26 cellular contexts compared by ENCODE assay signal in genomic region chr2:20434588-20435294, GRCh38. TPM values are rescaled to one million over a fixed set of nuclear protein-coding genes. Genes with fewer than 3 reads are reported as not detected.
DNase-seq lines count a peak whose midpoint lies in the region; ATAC-seq and TF ChIP-seq lines count a peak whose summit lies in the region.
"Had no signal": no experiment of that assay in that cellular context is flagged by ENCODE, and none has a peak within 500 bp of the region (broad histone marks: within the 10 kb centered on the region; RNA-seq: fewer than 3 reads in every experiment).

No MANE protein-coding gene starts in this region.

- H3K4me1 ChIP-seq in prostate gland (replicated peaks) (no peaks in the 10 kb centered on the region), colonic mucosa (peaks cover 5% of the 10 kb centered on the region)

- TF ChIP-seq CTCF in VCaP (conservative IDR thresholded peaks at IDR 0.05) (no peak), prostate gland (IDR thresholded peaks at IDR 0.05) (no peak), colonic mucosa (IDR thresholded peaks at IDR 0.05) (no peak)

- no peak for TF ChIP-seq POLR2A in prostate gland (IDR thresholded peaks at IDR 0.05)

- H3K9ac ChIP-seq in colonic mucosa (ENCODE audit: low read depth in 2 of 2, low read length in 2 of 2), result no peak overlapping the region
- H3K9ac ChIP-seq: GM23248 had no signal

- H3K9me3 ChIP-seq in prostate gland, result no peaks in the 10 kb centered on the region
- H3K9me3 ChIP-seq in colonic mucosa, result no peaks in the 10 kb centered on the region
- H3K9me3 ChIP-seq: pancreas, tibial nerve had no signal

- H3K4me3 ChIP-seq in prostate gland, result no peak overlapping the region
- H3K4me3 ChIP-seq in colonic mucosa, result no peak overlapping the region
- H3K4me3 ChIP-seq: cardiac muscle cell, GM23248, pancreas, SK-N-MC, tibial nerve had no signal

- H3K36me3 ChIP-seq in prostate gland (no peaks in the 10 kb centered on the region), colonic mucosa (no peaks in the 10 kb centered on the region)
- H3K36me3 ChIP-seq: cardiac muscle cell, pancreas, tibial nerve had no signal

- WGBS in prostate gland, result 76% methylated on average over 8 of the region's 8 CpGs

- ATAC-seq in HG03025 (IDR thresholded peaks at IDR 0.05; ENCODE audit: low FRiP score, unreplicated experiment), result no peak
- ATAC-seq: activated CD4-positive, alpha-beta T cell treated with anti-CD3 and anti-CD28 coated beads for 36 hours; pancreas; right cardiac atrium; T-helper 17 cell had no signal

- intact Hi-C loops in prostate gland (cut with DNase I), result no loop called here
- intact Hi-C loops in colonic mucosa (cut with DNase I), result no loop called here

- no peaks in the 10 kb centered on the region for H3K27me3 ChIP-seq in prostate gland (replicated peaks; ENCODE audit: insufficient read depth)
- H3K27me3 ChIP-seq in colonic mucosa, result no peaks in the 10 kb centered on the region
- H3K27me3 ChIP-seq: cardiac muscle cell, pancreas, tibial nerve had no signal

- peak overlapping the region; percentile 54 for H3K27ac ChIP-seq in VCaP
- H3K27ac ChIP-seq in prostate gland, result peak overlapping the region; percentile 66 to 79
- H3K27ac ChIP-seq in colonic mucosa, result no peak overlapping the region
- H3K27ac ChIP-seq: cardiac muscle cell, GM23248, pancreas, SK-N-MC, tibial nerve had no signal

- DNase-seq in COR-L47 (lab: John Stamatoyannopoulos, UW) (peak; percentile 65), DMS79 treated with DMSO at 0.1 percent for 48 hours (lab: John Stamatoyannopoulos, UW) (peak; percentile 53), prostate gland (ENCODE audit: low spot score) (no peak), SHP77 (lab: John Stamatoyannopoulos, UW) (no peak), colonic mucosa (no peak)
- DNase-seq: activated CD4-positive, alpha-beta T cell treated with anti-CD3 and anti-CD28 coated beads for 36 hours; activated naive CD4-positive, alpha-beta T cell treated with anti-CD3 and anti-CD28 coated beads, Interleukin-2, amount 10 ng/mL, durations not matched to agents 7 days and 5 days; activated T-cell treated with anti-CD3 and anti-CD28 coated beads, Interleukin-2, amount 50 U/mL, for 24 hours; CD4-positive, alpha-beta memory T cell; dermis blood vessel endothelial cell; GM23248; KG1; NCI-H1694 treated with DMSO at 0.1 percent for 48 hours; NCI-H524 treated with DMSO at 0.1 percent for 48 hours; nephron progenitor cell; pancreas; right cardiac atrium; stimulated activated CD4-positive, alpha-beta T cell treated with anti-CD3 and anti-CD28 coated beads, Interleukin-12 subunit alpha, Interleukin-12 subunit beta, amount 100 ng/mL, for 4 hours; stimulated activated CD4-positive, alpha-beta T cell treated with anti-CD3 and anti-CD28 coated beads, Interleukin-4, amount 100 ng/mL, for 24 hours; stimulated activated naive CD4-positive, alpha-beta T cell treated with Interleukin-2 at 50 U/mL for 16 hours; T-helper 17 cell had no signal

RNA-seq across cellular contexts. Expression of gene RHOB, which starts 12.1 kb away (rescaled TPM):
- 100 to 1,000 TPM; 391 to 554 TPM for total RNA-seq in prostate gland
- 100 to 1,000 TPM in 1 of 2 donors, 10 to 100 TPM in 1; 77.5 to 165 TPM for total RNA-seq in colonic mucosa

Comparison
In these comparisons a context has a peak if more than half of its experiments do, and no peak if none do; other contexts are left out.
1. DNase-seq: peak in COR-L47 (single experiment) and DMS79 treated with DMSO at 0.1 percent for 48 hours (single experiment); none in prostate gland (single experiment), SHP77 (0 of 2) and colonic mucosa (single experiment).